14 cellular contexts compared by ENCODE assay signal in the genomic region with DNA sequence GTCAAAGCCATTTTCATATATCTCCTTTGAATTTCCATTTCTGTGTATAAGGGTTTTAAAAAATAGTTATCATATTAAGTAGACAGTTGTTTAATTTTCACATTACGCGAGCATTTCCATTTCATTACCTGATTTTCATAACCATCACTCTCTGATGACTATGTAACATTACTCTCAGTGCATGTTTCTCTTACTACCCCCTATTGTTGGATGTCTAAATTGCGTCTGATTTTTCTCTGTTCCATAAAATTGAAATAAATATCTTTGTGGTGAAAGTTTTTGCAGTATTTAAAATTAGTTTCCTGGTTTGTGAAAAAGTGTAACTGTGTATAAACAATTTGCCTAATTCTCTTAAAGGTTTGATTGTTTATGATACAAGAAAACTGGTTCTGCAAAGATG.
DNase-seq lines count a peak whose midpoint lies in the region; FAIRE-seq and TF ChIP-seq lines count a peak whose summit lies in the region.
"Had no signal": no experiment of that assay in that cellular context is flagged by ENCODE, and none has a peak within 500 bp of the region (broad histone marks: within the 10 kb centered on the region; RNA-seq: fewer than 3 reads in every experiment).

No MANE protein-coding gene starts in this region.

- in situ Hi-C loops in KBM-7 (cut with MboI; ENCODE audit: low pct_unique_long_range_greater_than_20kb, low sequenced_read_pairs), result no loop called here

- FAIRE-seq in D721Med (lab: Jason Lieb, UNC), result no peak
- FAIRE-seq: G401.6, H1 had no signal

- H3K4me3 Mint-ChIP-seq in mesothelial cell of epicardium, result no peak overlapping the region
- H3K4me3 Mint-ChIP-seq in activated CD4-positive, alpha-beta T cell treated with anti-CD3 and anti-CD28 coated beads, Interleukin-2, amount 10 ng/mL, durations not matched to agents 7 days and 5 days, result no peak overlapping the region
- H3K4me3 Mint-ChIP-seq: activated B cell treated with CpG ODN at 0.5 μM for 24 hours; stimulated activated effector memory CD8-positive, alpha-beta T cell treated with anti-CD3 and anti-CD28 coated beads, Interleukin-12 subunit alpha, Interleukin-12 subunit beta, amount 100 ng/mL, for 72 hours had no signal

- CTCF ChIA-PET in activated CD4-positive, alpha-beta T cell treated with anti-CD3 and anti-CD28 coated beads, Interleukin-2, amount 10 ng/mL, durations not matched to agents 7 days and 5 days (lab: Charles Lee), result no interaction called here

- H3K27me3 Mint-ChIP-seq in mesothelial cell of epicardium (ENCODE audit: low read depth), result no peaks in the 10 kb centered on the region
- no peaks in the 10 kb centered on the region for H3K27me3 Mint-ChIP-seq in activated CD4-positive, alpha-beta T cell treated with anti-CD3 and anti-CD28 coated beads, Interleukin-2, amount 10 ng/mL, durations not matched to agents 7 days and 5 days
- H3K27me3 Mint-ChIP-seq: activated B cell treated with CpG ODN at 0.5 μM for 24 hours had no signal

- TF ChIP-seq CTCF in D721Med (IDR thresholded peaks at IDR 0.05; ENCODE audit: insufficient read depth, missing control alignments) (peak; percentile 25), mesothelial cell of epicardium (IDR thresholded peaks at IDR 0.05; ENCODE audit: unreplicated experiment) (peak; percentile 23)

- H3K27ac Mint-ChIP-seq in mesothelial cell of epicardium, result no peak overlapping the region
- no peak overlapping the region for H3K27ac Mint-ChIP-seq in activated CD4-positive, alpha-beta T cell treated with anti-CD3 and anti-CD28 coated beads, Interleukin-2, amount 10 ng/mL, durations not matched to agents 7 days and 5 days
- H3K27ac Mint-ChIP-seq: activated B cell treated with CpG ODN at 0.5 μM for 24 hours; stimulated activated effector memory CD8-positive, alpha-beta T cell treated with anti-CD3 and anti-CD28 coated beads, Interleukin-12 subunit alpha, Interleukin-12 subunit beta, amount 100 ng/mL, for 72 hours had no signal

- H3K36me3 Mint-ChIP-seq in mesothelial cell of epicardium, result peaks cover 36% of the 10 kb centered on the region
- H3K36me3 Mint-ChIP-seq in activated CD4-positive, alpha-beta T cell treated with anti-CD3 and anti-CD28 coated beads, Interleukin-2, amount 10 ng/mL, durations not matched to agents 7 days and 5 days (ENCODE audit: low read depth), result no peaks in the 10 kb centered on the region
- H3K36me3 Mint-ChIP-seq: stimulated activated effector memory CD8-positive, alpha-beta T cell treated with anti-CD3 and anti-CD28 coated beads, Interleukin-12 subunit alpha, Interleukin-12 subunit beta, amount 100 ng/mL, for 72 hours had no signal

- DNase-seq in D721Med (ENCODE audit: insufficient read length, low spot score) (no peak), KBM-7 (peak; percentile 23), amniotic epithelial cell (ENCODE audit: low read depth) (peak; percentile 26), mesothelial cell of epicardium (ENCODE audit: low spot score in 2 of 2, unreplicated experiment in 2 of 2) (no peak), glomerular visceral epithelial cell (ENCODE audit: extremely low spot score) (no peak), DMS153 (lab: John Stamatoyannopoulos, UW) (no peak)
- no peak for DNase-seq in activated CD4-positive, alpha-beta T cell treated with anti-CD3 and anti-CD28 coated beads, Interleukin-2, amount 10 ng/mL, durations not matched to agents 7 days and 5 days
- DNase-seq: activated B cell treated with CpG ODN at 0.5 μM for 24 hours, activated gamma-delta T cell treated with Interleukin-2 at 50 U/mL for 16 hours, NCI-H1105, Peyer's patch had no signal

- peaks cover 19% of the 10 kb centered on the region for H3K4me1 Mint-ChIP-seq in mesothelial cell of epicardium
- no peaks in the 10 kb centered on the region for H3K4me1 Mint-ChIP-seq in activated CD4-positive, alpha-beta T cell treated with anti-CD3 and anti-CD28 coated beads, Interleukin-2, amount 10 ng/mL, durations not matched to agents 7 days and 5 days
- H3K4me1 Mint-ChIP-seq: activated B cell treated with CpG ODN at 0.5 μM for 24 hours; stimulated activated effector memory CD8-positive, alpha-beta T cell treated with anti-CD3 and anti-CD28 coated beads, Interleukin-12 subunit alpha, Interleukin-12 subunit beta, amount 100 ng/mL, for 72 hours had no signal

- H3K9me3 Mint-ChIP-seq in mesothelial cell of epicardium, result no peaks in the 10 kb centered on the region
- no peaks in the 10 kb centered on the region for H3K9me3 Mint-ChIP-seq in activated CD4-positive, alpha-beta T cell treated with anti-CD3 and anti-CD28 coated beads, Interleukin-2, amount 10 ng/mL, durations not matched to agents 7 days and 5 days
- H3K9me3 Mint-ChIP-seq: activated B cell treated with CpG ODN at 0.5 μM for 24 hours; stimulated activated effector memory CD8-positive, alpha-beta T cell treated with anti-CD3 and anti-CD28 coated beads, Interleukin-12 subunit alpha, Interleukin-12 subunit beta, amount 100 ng/mL, for 72 hours had no signal

- POLR2A ChIA-PET in activated CD4-positive, alpha-beta T cell treated with anti-CD3 and anti-CD28 coated beads, Interleukin-2, amount 10 ng/mL, durations not matched to agents 7 days and 5 days (lab: Charles Lee), result no interaction called here

Comparison
In these comparisons a context has a peak if more than half of its experiments do, and no peak if none do; other contexts are left out.
1. DNase-seq: peak in KBM-7 (single experiment) and amniotic epithelial cell (single experiment); none in D721Med (single experiment), mesothelial cell of epicardium (0 of 2), glomerular visceral epithelial cell (single experiment), activated CD4-positive, alpha-beta T cell treated with anti-CD3 and anti-CD28 coated beads, Interleukin-2, amount 10 ng/mL, durations not matched to agents 7 days and 5 days (single experiment) and DMS153 (single experiment).